Comparison of ENCODE assay signal across 1 cellular context in the genomic region with DNA sequence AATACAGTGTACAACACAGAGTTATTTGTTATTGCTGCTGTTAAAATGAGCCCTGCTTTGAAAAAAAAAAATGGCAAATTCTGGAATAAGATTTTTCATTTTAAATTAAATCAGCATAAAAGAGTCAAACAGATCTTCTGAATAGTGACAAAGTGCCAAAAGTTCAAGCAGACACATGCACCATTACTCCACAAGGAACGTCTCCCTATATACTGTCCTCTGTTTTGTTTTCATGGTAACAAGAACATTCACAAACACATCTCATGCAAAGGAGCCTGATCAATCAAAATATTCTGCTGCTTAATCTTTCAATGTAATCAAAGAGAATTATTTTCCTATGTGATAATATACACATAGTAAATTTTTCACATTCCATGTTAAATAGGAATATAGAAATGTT.
TF ChIP-seq lines count a peak whose summit lies in the region.

No MANE protein-coding gene starts in this region.

TF ChIP-seq in neural cell, 6 proteins besides CTCF, POLR2A, EP300 and RAD21 (continued from another document):
- TF ChIP-seq, protein P1, sequence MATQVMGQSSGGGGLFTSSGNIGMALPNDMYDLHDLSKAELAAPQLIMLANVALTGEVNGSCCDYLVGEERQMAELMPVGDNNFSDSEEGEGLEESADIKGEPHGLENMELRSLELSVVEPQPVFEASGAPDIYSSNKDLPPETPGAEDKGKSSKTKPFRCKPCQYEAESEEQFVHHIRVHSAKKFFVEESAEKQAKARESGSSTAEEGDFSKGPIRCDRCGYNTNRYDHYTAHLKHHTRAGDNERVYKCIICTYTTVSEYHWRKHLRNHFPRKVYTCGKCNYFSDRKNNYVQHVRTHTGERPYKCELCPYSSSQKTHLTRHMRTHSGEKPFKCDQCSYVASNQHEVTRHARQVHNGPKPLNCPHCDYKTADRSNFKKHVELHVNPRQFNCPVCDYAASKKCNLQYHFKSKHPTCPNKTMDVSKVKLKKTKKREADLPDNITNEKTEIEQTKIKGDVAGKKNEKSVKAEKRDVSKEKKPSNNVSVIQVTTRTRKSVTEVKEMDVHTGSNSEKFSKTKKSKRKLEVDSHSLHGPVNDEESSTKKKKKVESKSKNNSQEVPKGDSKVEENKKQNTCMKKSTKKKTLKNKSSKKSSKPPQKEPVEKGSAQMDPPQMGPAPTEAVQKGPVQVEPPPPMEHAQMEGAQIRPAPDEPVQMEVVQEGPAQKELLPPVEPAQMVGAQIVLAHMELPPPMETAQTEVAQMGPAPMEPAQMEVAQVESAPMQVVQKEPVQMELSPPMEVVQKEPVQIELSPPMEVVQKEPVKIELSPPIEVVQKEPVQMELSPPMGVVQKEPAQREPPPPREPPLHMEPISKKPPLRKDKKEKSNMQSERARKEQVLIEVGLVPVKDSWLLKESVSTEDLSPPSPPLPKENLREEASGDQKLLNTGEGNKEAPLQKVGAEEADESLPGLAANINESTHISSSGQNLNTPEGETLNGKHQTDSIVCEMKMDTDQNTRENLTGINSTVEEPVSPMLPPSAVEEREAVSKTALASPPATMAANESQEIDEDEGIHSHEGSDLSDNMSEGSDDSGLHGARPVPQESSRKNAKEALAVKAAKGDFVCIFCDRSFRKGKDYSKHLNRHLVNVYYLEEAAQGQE (IDR thresholded peaks at IDR 0.05; ENCODE audit: borderline replicate concordance): no peak
TF ChIP-seq in neural cell: peak in this region for 0.
